Comparison of ENCODE assay signal across 10 cellular contexts in the genomic region with DNA sequence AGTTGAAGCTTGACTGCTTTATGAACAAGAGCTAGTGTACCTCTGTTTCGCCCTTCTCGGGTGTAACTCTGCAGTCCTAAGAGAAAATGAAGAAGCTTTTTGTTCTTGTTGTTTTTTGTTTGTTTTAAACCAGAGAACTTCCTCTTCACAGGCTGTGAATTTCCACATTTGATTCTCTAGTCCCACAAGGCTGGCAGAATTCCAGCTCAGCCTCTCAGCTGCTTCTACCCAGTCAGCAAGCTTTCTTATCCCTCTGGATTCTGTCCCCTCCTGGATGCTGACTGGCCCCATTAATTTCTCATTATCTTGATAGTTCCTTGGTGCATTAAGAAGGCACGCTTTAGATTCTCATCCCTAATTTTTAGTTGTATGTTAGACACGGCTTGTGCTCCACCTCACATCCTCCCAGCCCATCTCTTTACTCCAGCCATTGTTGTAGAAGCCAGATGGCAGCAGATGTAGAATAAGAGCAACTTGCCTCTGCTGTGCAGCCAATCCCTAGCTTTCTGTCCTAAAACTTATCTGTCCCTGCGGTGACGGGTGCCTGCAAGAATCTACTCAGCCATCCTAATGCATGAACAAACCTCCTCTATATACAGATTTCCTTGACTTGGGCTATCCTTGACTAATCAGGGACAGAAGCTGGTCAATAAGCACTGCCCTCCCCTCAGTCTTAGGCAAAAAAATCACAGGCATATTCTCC. TPM values are rescaled to one million over a fixed set of nuclear protein-coding genes. Genes with fewer than 3 reads are reported as not detected.
DNase-seq lines count a peak whose midpoint lies in the region; ATAC-seq and TF ChIP-seq lines count a peak whose summit lies in the region.
"Had no signal": no experiment of that assay in that cellular context is flagged by ENCODE, and none has a peak within 500 bp of the region (broad histone marks: within the 10 kb centered on the region; RNA-seq: fewer than 3 reads in every experiment).

No MANE protein-coding gene starts in this region.

- TF ChIP-seq POLR2A in tibial nerve (IDR thresholded peaks at IDR 0.05): no peak

- no peaks in the 10 kb centered on the region for H3K9me3 ChIP-seq in heart right ventricle
- H3K9me3 ChIP-seq in tibial nerve: no peaks in the 10 kb centered on the region
- no peaks in the 10 kb centered on the region for H3K9me3 ChIP-seq in HAP-1

- no peak overlapping the region for H3K27ac Mint-ChIP-seq in stimulated activated memory B cell treated with anti-CD40 and anti-IgM and Interleukin-4, amounts not matched to agents 10 μg/mL and 1 μg/mL and 100 μg/mL, for 72 hours

- in situ Hi-C loops in SK-MEL-5 (cut with HindIII; ENCODE audit: low pct_unique_long_range_greater_than_20kb, low sequenced_read_pairs): no loop called here
- in situ Hi-C loops in HAP-1 (cut with MboI; ENCODE audit: low sequenced_read_pairs): no loop called here

- WGBS in heart right ventricle, 2 donors: 42 to 43% methylated on average over 6 of the region's 6 CpGs
- WGBS in tibial nerve, 2 donors: 19 to 24% methylated on average over 6 of the region's 6 CpGs

- H3K27me3 Mint-ChIP-seq in stimulated activated memory B cell treated with anti-CD40 and anti-IgM and Interleukin-4, amounts not matched to agents 10 μg/mL and 1 μg/mL and 100 μg/mL, for 72 hours: peaks cover 49% of the 10 kb centered on the region

- H3K36me3 ChIP-seq in heart right ventricle (no peaks in the 10 kb centered on the region), tibial nerve (no peaks in the 10 kb centered on the region), HAP-1 (replicated peaks) (no peaks in the 10 kb centered on the region)

- H3K36me3 Mint-ChIP-seq in stimulated activated memory B cell treated with anti-CD40 and anti-IgM and Interleukin-4, amounts not matched to agents 10 μg/mL and 1 μg/mL and 100 μg/mL, for 72 hours: no peaks in the 10 kb centered on the region

- peak in 1 of 2 donors; percentile 4 for TF ChIP-seq EP300 in tibial nerve (IDR thresholded peaks at IDR 0.05)

- H3K27me3 ChIP-seq in heart right ventricle: peaks cover 0 to 28% (median 11%) of the 10 kb centered on the region in 7 donors
- no peaks in the 10 kb centered on the region for H3K27me3 ChIP-seq in tibial nerve
- peaks cover 21% of the 10 kb centered on the region; the same call in 1 of the 2 replicates for H3K27me3 ChIP-seq in HAP-1 (ENCODE audit: low read depth)

- no peak overlapping the region for H3K4me3 ChIP-seq in heart right ventricle
- no peak overlapping the region for H3K4me3 ChIP-seq in tibial nerve
- no peak overlapping the region for H3K4me3 ChIP-seq in HAP-1

- H3K4me1 Mint-ChIP-seq in stimulated activated memory B cell treated with anti-CD40 and anti-IgM and Interleukin-4, amounts not matched to agents 10 μg/mL and 1 μg/mL and 100 μg/mL, for 72 hours: peaks cover 8% of the 10 kb centered on the region

- intact Hi-C loops in heart right ventricle (cut with DNase I): no loop called here

- H3K4me1 ChIP-seq in heart right ventricle (peaks cover 0 to 16% (median 0%) of the 10 kb centered on the region in 9 donors), tibial nerve (peaks cover 0 to 12% (median 0%) of the 10 kb centered on the region in 4 donors), HAP-1 (no peaks in the 10 kb centered on the region)

- DNase-seq in NOMO-1 treated with DMSO at 0.1 percent for 48 hours (lab: John Stamatoyannopoulos, UW; ENCODE audit: unreplicated experiment): peak; percentile 17
- DNase-seq in NOMO-1 (lab: John Stamatoyannopoulos, UW; ENCODE audit: unreplicated experiment in 2 of 2): no peak
- DNase-seq in SK-MEL-5 (ENCODE audit: low read depth, low spot score): peak; percentile 65
- DNase-seq in heart right ventricle: peak; percentile 21 to 38
- DNase-seq in tibial nerve (ENCODE audit: low spot score in 2 of 2): peak; percentile 41 to 69
- DNase-seq in effector CD8-positive, alpha-beta T cell (lab: John Stamatoyannopoulos, UW): no peak
- DNase-seq in HAP-1 (ENCODE audit: low spot score in 2 of 2): no peak

- H3K27ac ChIP-seq in heart right ventricle: peak overlapping the region in 1 of 10 donors; percentile 41
- no peak overlapping the region for H3K27ac ChIP-seq in tibial nerve

- H3K9me3 Mint-ChIP-seq in stimulated activated memory B cell treated with anti-CD40 and anti-IgM and Interleukin-4, amounts not matched to agents 10 μg/mL and 1 μg/mL and 100 μg/mL, for 72 hours: no peaks in the 10 kb centered on the region

- peak in 4 of 8 donors; percentile 21 to 49 (median 34) for ATAC-seq in heart right ventricle
- ATAC-seq in stimulated activated memory B cell treated with anti-CD40 and anti-IgM and Interleukin-4, amounts not matched to agents 10 μg/mL and 1 μg/mL and 100 μg/mL, for 72 hours: no peak

- TF ChIP-seq CTCF in heart right ventricle (IDR thresholded peaks at IDR 0.05) (peak in 1 of 9 donors; percentile 6), tibial nerve (IDR thresholded peaks at IDR 0.05) (no peak)

- H3K4me3 Mint-ChIP-seq in stimulated activated memory B cell treated with anti-CD40 and anti-IgM and Interleukin-4, amounts not matched to agents 10 μg/mL and 1 μg/mL and 100 μg/mL, for 72 hours: no peak overlapping the region

RNA-seq across cellular contexts. Expression of a gene that starts 12.4 kb away (rescaled TPM):
- total RNA-seq in SK-MEL-5 (2014; rRNA removed; shearing (Covaris generic)): not detected in 2 replicates
- not detected in 2 replicates for polyA plus RNA-seq in SK-MEL-5 (2015; cell fraction: cytosol; rRNA removed)
- not detected in 2 replicates for polyA plus RNA-seq in SK-MEL-5 (2015; cell fraction: nucleus; rRNA removed)
- not detected for total RNA-seq in heart right ventricle
- not detected for polyA plus RNA-seq in heart right ventricle
- not detected for total RNA-seq in tibial nerve
- total RNA-seq: posterior vena cava had no signal
- polyA plus RNA-seq: IgD-negative memory B cell had no signal

RNA-seq across cellular contexts. Expression of a gene that starts 35.7 kb away (rescaled TPM):
- 1.5 and 2.8 TPM in 2 replicates for total RNA-seq in SK-MEL-5 (2014; rRNA removed; shearing (Covaris generic))
- polyA plus RNA-seq in SK-MEL-5 (2015; cell fraction: cytosol; rRNA removed): 8.8 and 13.2 TPM in 2 replicates
- 1.9 and 9.1 TPM in 2 replicates for polyA plus RNA-seq in SK-MEL-5 (2015; cell fraction: nucleus; rRNA removed)
- total RNA-seq in heart right ventricle (under 1 TPM in 6 of 10 donors, not detected in 4; 0.26 to 0.51 (median 0.31) TPM), tibial nerve (not detected)
- under 1 TPM in 1 of 2 donors, not detected in 1; 0.09 TPM for polyA plus RNA-seq in heart right ventricle
- total RNA-seq: posterior vena cava had no signal
- polyA plus RNA-seq: IgD-negative memory B cell had no signal

RNA-seq across cellular contexts. Expression of a gene that starts 42.8 kb away (rescaled TPM):
- total RNA-seq in SK-MEL-5 (2014; rRNA removed; shearing (Covaris generic)): 46.8 and 50.1 TPM in 2 replicates
- polyA plus RNA-seq in SK-MEL-5 (2015; cell fraction: cytosol; rRNA removed): 49.1 and 51.5 TPM in 2 replicates
- 83.8 and 94.1 TPM in 2 replicates for polyA plus RNA-seq in SK-MEL-5 (2015; cell fraction: nucleus; rRNA removed)
- total RNA-seq in heart right ventricle: 100 to 1,000 TPM in 1 of 10 donors, 10 to 100 TPM in 9; 56.1 to 110 (median 74.0) TPM
- polyA plus RNA-seq in heart right ventricle: 10 to 100 TPM; 56.3 to 68.5 TPM
- total RNA-seq in tibial nerve: 10 to 100 TPM; 35.2 to 88.1 (median 52.6) TPM

Comparison
In these comparisons a context has a peak if more than half of its experiments do, and no peak if none do; other contexts are left out.
1. DNase-seq: peak in NOMO-1 treated with DMSO at 0.1 percent for 48 hours (single experiment), SK-MEL-5 (single experiment), heart right ventricle (2 of 2) and tibial nerve (2 of 2); none in NOMO-1 (0 of 2), effector CD8-positive, alpha-beta T cell (single experiment) and HAP-1 (0 of 2).